14 cellular contexts compared by ENCODE assay signal in genomic region chr10:69326692-69327091, GRCh38. TPM values are rescaled to one million over a fixed set of nuclear protein-coding genes. Genes with fewer than 3 reads are reported as not detected.
DNase-seq lines count a peak whose midpoint lies in the region; ATAC-seq and TF ChIP-seq lines count a peak whose summit lies in the region.
"Had no signal": no experiment of that assay in that cellular context is flagged by ENCODE, and none has a peak within 500 bp of the region (broad histone marks: within the 10 kb centered on the region; RNA-seq: fewer than 3 reads in every experiment).

No MANE protein-coding gene starts in this region.

- no peak overlapping the region for H2BK5ac ChIP-seq in mesenchymal stem cell (ENCODE audit: low read depth, low read length, poor library complexity, severe bottlenecking)

- H2BK12ac ChIP-seq in mesenchymal stem cell (ENCODE audit: low read length in 2 of 2): no peak overlapping the region

- no peaks in the 10 kb centered on the region for H3K9me3 Mint-ChIP-seq in WTC11
- H3K9me3 Mint-ChIP-seq: activated CD4-positive, alpha-beta memory T cell treated with anti-CD3 and anti-CD28 coated beads, Interleukin-2, amount 10 ng/mL, durations not matched to agents 7 days and 5 days; central memory CD8-positive, alpha-beta T cell had no signal

- H2AFZ ChIP-seq in mesenchymal stem cell (ENCODE audit: low read depth, low read length): no peak overlapping the region

- DNase-seq in cardiac muscle cell (ENCODE audit: low read depth in 1 of 2, low spot score in 1 of 2) (no peak), left cardiac atrium (no peak), WTC11 (ENCODE audit: low spot score) (no peak), mesenchymal stem cell (no peak), thyroid gland (no peak), DMS53 treated with DMSO at 0.1 percent for 48 hours (lab: John Stamatoyannopoulos, UW; ENCODE audit: unreplicated experiment) (no peak), NCI-H1436 (lab: John Stamatoyannopoulos, UW) (no peak)
- no peak for DNase-seq in activated CD4-positive, alpha-beta T cell treated with anti-CD3 and anti-CD28 coated beads for 4 hours
- DNase-seq: activated CD4-positive, alpha-beta memory T cell treated with anti-CD3 and anti-CD28 coated beads, Interleukin-2, amount 10 ng/mL, durations not matched to agents 7 days and 5 days; left lung; MM.1S; SIG-M5 had no signal

- TF ChIP-seq CTCF in cardiac muscle cell (IDR thresholded peaks at IDR 0.05; ENCODE audit: low read depth, low read length) (no peak), WTC11 (IDR thresholded peaks at IDR 0.05) (no peak), thyroid gland (IDR thresholded peaks at IDR 0.05) (no peak)

- no peak for TF ChIP-seq POLR2A in thyroid gland (IDR thresholded peaks at IDR 0.05)

- H3K4me3 Mint-ChIP-seq in WTC11: peak overlapping the region; percentile 49; the same call in 1 of the 2 replicates
- H3K4me3 Mint-ChIP-seq: central memory CD8-positive, alpha-beta T cell had no signal

- H3K36me3 Mint-ChIP-seq in WTC11: peaks cover 5% of the 10 kb centered on the region; the same call in 1 of the 2 replicates

- CTCF ChIA-PET in WTC11 (lab: Charles Lee): interaction anchor here (0.7 to 1.1 kb wide), 3 partner anchors 14 to 82 kb away, joined by 4 read pairs; no protein-coding TSS in a partner anchor

- peaks cover 95% of the 10 kb centered on the region for H3K4me1 Mint-ChIP-seq in WTC11

- H3K36me3 ChIP-seq in cardiac muscle cell: no peaks in the 10 kb centered on the region
- H3K36me3 ChIP-seq in mesenchymal stem cell (ENCODE audit: control insufficient read depth in 1 of 2, insufficient read depth in 2 of 2, low read depth in 1 of 2, low read length in 2 of 2): peaks cover 5 to 22% of the 10 kb centered on the region in 2 experiments
- H3K36me3 ChIP-seq in thyroid gland: no peaks in the 10 kb centered on the region

- no peak overlapping the region for H2AK5ac ChIP-seq in mesenchymal stem cell (ENCODE audit: low read length, severe bottlenecking)

- H3K27me3 Mint-ChIP-seq in WTC11 (ENCODE audit: low read depth): no peaks in the 10 kb centered on the region
- H3K27me3 Mint-ChIP-seq: activated CD4-positive, alpha-beta memory T cell treated with anti-CD3 and anti-CD28 coated beads, Interleukin-2, amount 10 ng/mL, durations not matched to agents 7 days and 5 days; central memory CD8-positive, alpha-beta T cell had no signal

- H3K23ac ChIP-seq in mesenchymal stem cell (ENCODE audit: low read length in 2 of 2): no peak overlapping the region

- no peak overlapping the region for H4K91ac ChIP-seq in mesenchymal stem cell (ENCODE audit: low read length)

- peak overlapping the region; percentile 96; the same call in 1 of the 2 replicates for H3K27ac Mint-ChIP-seq in WTC11

- H3K27me3 ChIP-seq in cardiac muscle cell (no peaks in the 10 kb centered on the region), mesenchymal stem cell (ENCODE audit: control insufficient read depth in 1 of 2, insufficient read depth in 1 of 2, low read length in 2 of 2) (no peaks in the 10 kb centered on the region), thyroid gland (no peaks in the 10 kb centered on the region)
- H3K27me3 ChIP-seq: left lung had no signal

- no peak overlapping the region for H3K4me3 ChIP-seq in cardiac muscle cell
- H3K4me3 ChIP-seq in mesenchymal stem cell (ENCODE audit: insufficient read depth in 1 of 2, low read depth in 1 of 2, low read length in 2 of 2): no peak overlapping the region
- no peak overlapping the region for H3K4me3 ChIP-seq in thyroid gland (replicated peaks in 1 of 3)
- H3K4me3 ChIP-seq: left lung, skin epidermis had no signal

- WGBS in mesenchymal stem cell: no CpG with 5 or more reads among the region's 3 CpGs
- 92 to 93% methylated on average over 3 of the region's 3 CpGs for WGBS in thyroid gland, 2 donors

- no peak overlapping the region for H3K4ac ChIP-seq in mesenchymal stem cell (ENCODE audit: low read depth in 1 of 2, low read length in 2 of 2)

- H2BK120ac ChIP-seq in mesenchymal stem cell (ENCODE audit: low read depth, low read length): no peak overlapping the region

- no peak overlapping the region for H3K14ac ChIP-seq in mesenchymal stem cell (ENCODE audit: low read length in 2 of 2)

- peak overlapping the region; percentile 93 for H3K27ac ChIP-seq in cardiac muscle cell
- H3K27ac ChIP-seq in mesenchymal stem cell (ENCODE audit: low read length, poor library complexity, severe bottlenecking): peak overlapping the region; percentile 28
- H3K27ac ChIP-seq in thyroid gland: peak overlapping the region; percentile 49 to 92 (median 88)

- H4K8ac ChIP-seq in mesenchymal stem cell (ENCODE audit: low read length): no peak overlapping the region

- peak overlapping the region; percentile 44 for H3K9ac ChIP-seq in mesenchymal stem cell (ENCODE audit: low read length)

- H3K4me1 ChIP-seq in cardiac muscle cell (ENCODE audit: low read depth): peaks cover 55% of the 10 kb centered on the region
- H3K4me1 ChIP-seq in mesenchymal stem cell (ENCODE audit: control insufficient read depth, insufficient read depth, low read depth, low read length): peaks cover 15% of the 10 kb centered on the region
- H3K4me1 ChIP-seq in thyroid gland: peaks cover 40 to 78% of the 10 kb centered on the region in 2 donors

- H3K9me3 ChIP-seq in cardiac muscle cell (ENCODE audit: low read depth) (no peaks in the 10 kb centered on the region), mesenchymal stem cell (ENCODE audit: control insufficient read depth, low read length) (no peaks in the 10 kb centered on the region), thyroid gland (no peaks in the 10 kb centered on the region)
- H3K9me3 ChIP-seq: left lung had no signal

- ATAC-seq in left cardiac atrium (no peak), WTC11 (no peak)

- H3K18ac ChIP-seq in mesenchymal stem cell (ENCODE audit: low read depth in 1 of 2, low read length in 2 of 2): no peak overlapping the region

- POLR2A ChIA-PET in WTC11 (lab: Charles Lee): interaction anchor here (0.7 kb wide), 1 partner anchor 243 kb away, joined by 8 read pairs; no protein-coding TSS in a partner anchor

- no peak overlapping the region for H2BK15ac ChIP-seq in mesenchymal stem cell (ENCODE audit: low read depth, poor library complexity, severe bottlenecking)

- H3K4me2 ChIP-seq in mesenchymal stem cell (ENCODE audit: low read length, poor library complexity, severe bottlenecking): no peak overlapping the region

- peaks cover 17% of the 10 kb centered on the region for H3K79me1 ChIP-seq in mesenchymal stem cell (replicated peaks; ENCODE audit: low read length, poor library complexity, severe bottlenecking)

- intact Hi-C loops in left cardiac atrium (cut with DNase I) (no loop called here), thyroid gland (cut with DNase I) (no loop called here)

TF ChIP-seq in WTC11, 78 proteins besides CTCF, POLR2A, EP300 and RAD21:
- TF ChIP-seq FOXP1 (CRISPR knock-in tag; IDR thresholded peaks at IDR 0.05; ENCODE audit: borderline replicate concordance) (no peak), ZNF423 (CRISPR knock-in tag; IDR thresholded peaks at IDR 0.05) (no peak), E2F5 (CRISPR knock-in tag; IDR thresholded peaks at IDR 0.05) (no peak), IRF2 (CRISPR knock-in tag; IDR thresholded peaks at IDR 0.05; ENCODE audit: borderline replicate concordance, low read depth) (no peak), ESRRA (CRISPR knock-in tag; IDR thresholded peaks at IDR 0.05; ENCODE audit: borderline replicate concordance) (no peak), FOXK1 (CRISPR knock-in tag; IDR thresholded peaks at IDR 0.05) (no peak), ZNF416 (CRISPR knock-in tag; IDR thresholded peaks at IDR 0.05) (no peak), NR2C2 (CRISPR knock-in tag; IDR thresholded peaks at IDR 0.05) (no peak), STAT6 (CRISPR knock-in tag; conservative IDR thresholded peaks at IDR 0.05; ENCODE audit: low read depth) (no peak)

RNA-seq across cellular contexts. Expression of gene HK1, which starts 48.4 kb away (rescaled TPM):
- total RNA-seq in cardiac muscle cell (283 and 324 TPM in 2 replicates), left cardiac atrium (100 to 1,000 TPM; 188 to 274 TPM), WTC11 (2021) (218 to 220 TPM (median 219 TPM) in 3 replicates), thyroid gland (100 to 1,000 TPM; 106 to 231 (median 189) TPM)
- polyA plus RNA-seq in cardiac muscle cell: 347 and 375 TPM in 2 replicates
- 69.5 TPM for polyA plus RNA-seq in mesenchymal stem cell (2013, experiment 1 of 2)
- 67.5 TPM for polyA plus RNA-seq in mesenchymal stem cell (2013, experiment 2 of 2)

Comparison
In these comparisons a context has a peak if more than half of its experiments do, and no peak if none do; other contexts are left out.
1. H3K27ac ChIP-seq: peak in every context shown above with its lines; median percentile 93 in cardiac muscle cell; 88 in thyroid gland; 28 in mesenchymal stem cell.